ENCODE assay signal across 8 cellular contexts in the genomic region with DNA sequence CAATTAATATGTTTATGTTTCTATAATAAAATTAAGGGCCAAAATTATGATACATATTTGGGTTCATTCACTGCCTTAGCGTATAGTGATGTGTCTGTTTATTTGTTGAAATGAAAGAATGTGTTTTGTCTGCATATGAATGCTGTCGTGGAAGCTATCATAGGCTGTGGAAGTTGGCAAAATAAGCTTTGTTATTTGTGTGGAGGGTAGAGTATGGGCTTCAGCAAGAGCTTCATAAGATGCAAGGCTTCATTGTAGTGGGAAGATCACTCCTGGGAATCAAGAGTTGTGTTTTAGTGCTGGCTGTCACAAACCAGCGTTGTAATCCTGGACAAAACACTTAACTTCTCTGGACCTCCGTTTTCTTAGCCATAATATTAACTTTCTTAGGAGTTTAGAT. TPM values are rescaled to one million over a fixed set of nuclear protein-coding genes. Genes with fewer than 3 reads are reported as not detected.
A peak's percentile ranks its signal among the peaks of the same experiment; 100 is the strongest.
DNase-seq lines count a peak whose midpoint lies in the region; TF ChIP-seq lines count a peak whose summit lies in the region.

No MANE protein-coding gene starts in this region.

- BruUV-seq in OCI-LY7 (replicated peaks; lab: Mats Ljungman, UMichigan), result no TSS peak

- no peak overlapping the region for H3K9ac ChIP-seq in parathyroid adenoma

- H3K4me3 ChIP-seq in OCI-LY7 (ENCODE audit: low read depth, low read length, poor library complexity, severe bottlenecking), result peak overlapping the region; percentile 91
- peak overlapping the region; percentile 67 for H3K4me3 ChIP-seq in epithelial cell of esophagus (ENCODE audit: low read length)
- H3K4me3 ChIP-seq in parathyroid adenoma (ENCODE audit: low read depth, low read length), result peak overlapping the region; percentile 51

- peak; percentile 7 for DNase-seq in EH (ENCODE audit: low read depth)
- no peak for DNase-seq in OCI-LY7 (ENCODE audit: low spot score)
- DNase-seq in epithelial cell of esophagus (ENCODE audit: low read depth), result no peak
- DNase-seq in posterior vena cava (ENCODE audit: low spot score), result no peak
- no peak for DNase-seq in stimulated activated naive CD4-positive, alpha-beta T cell treated with Interleukin-2 at 50 U/mL for 16 hours (lab: John Stamatoyannopoulos, UW)
- DNase-seq in T1000 (lab: John Stamatoyannopoulos, UW), result no peak
- DNase-seq in SHP77 treated with DMSO at 0.1 percent for 48 hours (lab: John Stamatoyannopoulos, UW), result no peak

- H3K27ac ChIP-seq in OCI-LY7 (ENCODE audit: low read depth, low read length, poor library complexity, severe bottlenecking) (no peak overlapping the region), parathyroid adenoma (no peak overlapping the region)

- H3K4me2 ChIP-seq in OCI-LY7 (ENCODE audit: low read length) (peak overlapping the region; percentile 98), parathyroid adenoma (ENCODE audit: low read length) (peak overlapping the region; percentile 66)

- H3K36me3 ChIP-seq in OCI-LY7 (ENCODE audit: insufficient read depth, low read length) (no peaks in the 10 kb centered on the region), parathyroid adenoma (ENCODE audit: control insufficient read depth, insufficient read depth, low read length) (no peaks in the 10 kb centered on the region)

- CTCF ChIA-PET in OCI-LY7 (lab: Charles Lee; ENCODE audit: unreplicated experiment), result interaction anchor here (0.7 to 1.2 kb wide), 3 partner anchors 14 to 53 kb away, joined by 3 read pairs; no protein-coding TSS in a partner anchor

- peaks cover 30% of the 10 kb centered on the region for H3K4me1 ChIP-seq in OCI-LY7 (ENCODE audit: insufficient read depth, low read length, poor library complexity, severe bottlenecking)
- H3K4me1 ChIP-seq in parathyroid adenoma, result peaks cover 14% of the 10 kb centered on the region

- peaks cover 28% of the 10 kb centered on the region; the same call in 1 of the 2 replicates for H4K20me1 ChIP-seq in OCI-LY7 (ENCODE audit: insufficient read depth, low read length)

- TF ChIP-seq CTCF in OCI-LY7 (conservative IDR thresholded peaks at IDR 0.05; ENCODE audit: low read length), result no peak
- no peak for TF ChIP-seq CTCF in epithelial cell of esophagus (IDR thresholded peaks at IDR 0.05; ENCODE audit: insufficient read depth, low read depth, low read length, missing control alignments)
- TF ChIP-seq CTCF in parathyroid adenoma (IDR thresholded peaks at IDR 0.05), result no peak

- H3K27me3 ChIP-seq in parathyroid adenoma (ENCODE audit: control insufficient read depth, insufficient read depth, low read length), result no peaks in the 10 kb centered on the region

- no peak overlapping the region for H2AFZ ChIP-seq in OCI-LY7 (ENCODE audit: low read length)
- H2AFZ ChIP-seq in parathyroid adenoma, result no peak overlapping the region

- H3K79me2 ChIP-seq in OCI-LY7 (ENCODE audit: insufficient read depth, low read depth, low read length), result peaks cover 37% of the 10 kb centered on the region
- H3K79me2 ChIP-seq in parathyroid adenoma, result peaks cover 27% of the 10 kb centered on the region

- H3K9me2 ChIP-seq in OCI-LY7 (ENCODE audit: insufficient read depth, low read length), result no peaks in the 10 kb centered on the region

- intact Hi-C loops in OCI-LY7 (cut with micrococcal nuclease; ENCODE audit: unreplicated experiment) (loop anchor here (5.0 kb wide), 2 partner anchors 298 to 368 kb away; a partner anchor contains a TSS), posterior vena cava (cut with DNase I) (loop anchor here in 1 of 2 donors (5.0 kb wide), 1 partner anchor 47 kb away; no protein-coding TSS in a partner anchor)

- POLR2A ChIA-PET in OCI-LY7 (lab: Charles Lee), result interaction anchor here (0.6 to 2.0 kb wide), 7 partner anchors 10 to 154 kb away, joined by 3 to 8 read pairs (median 4); no protein-coding TSS in a partner anchor

- no peaks in the 10 kb centered on the region for H3K9me3 ChIP-seq in OCI-LY7 (ENCODE audit: low read length)
- no peaks in the 10 kb centered on the region for H3K9me3 ChIP-seq in parathyroid adenoma (ENCODE audit: control insufficient read depth, low read length)

RNA-seq across cellular contexts. Expression of a gene that starts 2.5 kb away (rescaled TPM):
- total RNA-seq in OCI-LY7 (2014; rRNA removed; shearing (Covaris generic)), result 19.0 and 19.9 TPM in 2 replicates
- total RNA-seq in OCI-LY7 (2022), result 19.4 and 21.2 TPM in 2 replicates
- total RNA-seq in posterior vena cava, result 10 to 100 TPM; 45.3 to 71.0 TPM

RNA-seq across cellular contexts. Expression of a gene that starts 51.5 kb away (rescaled TPM):
- 19.5 and 20.9 TPM in 2 replicates for total RNA-seq in OCI-LY7 (2014; rRNA removed; shearing (Covaris generic))
- total RNA-seq in OCI-LY7 (2022), result 24.3 and 24.5 TPM in 2 replicates
- total RNA-seq in posterior vena cava, result 10 to 100 TPM; 18.2 to 18.6 TPM
